In the genomic region with DNA sequence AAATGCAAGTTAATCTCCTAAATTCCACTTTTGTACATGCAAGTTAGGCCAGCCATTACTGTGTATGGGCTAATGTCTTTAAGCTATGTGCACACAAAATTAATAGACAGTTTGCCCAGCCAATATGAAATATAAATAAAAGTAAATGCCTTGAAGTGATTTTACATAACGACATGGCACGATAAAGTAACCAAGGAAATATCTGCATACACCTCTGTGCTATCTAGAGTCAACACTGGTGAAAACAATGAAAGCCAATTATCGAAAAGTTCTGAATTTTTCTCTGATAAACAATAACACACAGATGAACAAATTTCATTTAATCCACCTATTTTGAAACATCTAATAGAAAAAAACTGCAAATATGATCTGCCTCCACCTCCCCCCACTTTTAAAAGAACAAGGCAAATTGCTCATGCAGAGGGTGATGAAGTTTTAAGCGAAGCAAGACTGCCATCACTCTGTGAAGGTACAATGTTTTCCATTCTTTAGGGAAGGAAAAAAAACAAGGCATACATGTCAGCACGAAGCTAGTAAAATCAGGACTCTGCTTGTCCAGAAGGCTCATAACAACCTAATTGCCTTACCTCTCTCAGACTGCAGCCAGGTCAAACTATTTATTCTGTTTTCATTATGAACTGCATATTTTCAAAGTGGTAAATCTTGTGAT, we compare ENCODE assay signal across 20 cellular contexts.
A peak's percentile ranks its signal among the peaks of the same experiment; 100 is the strongest.
DNase-seq lines count a peak whose midpoint lies in the region; ATAC-seq and TF ChIP-seq lines count a peak whose summit lies in the region.
"Had no signal": no experiment of that assay in that cellular context is flagged by ENCODE, and none has a peak within 500 bp of the region (broad histone marks: within the 10 kb centered on the region; RNA-seq: fewer than 3 reads in every experiment).

No MANE protein-coding gene starts in this region.

- ATAC-seq in left colon (peak; percentile 82), HG03469 (IDR thresholded peaks at IDR 0.05; ENCODE audit: unreplicated experiment) (no peak)
- ATAC-seq: activated CD4-positive, CD25-positive, alpha-beta regulatory T cell treated with anti-CD3 and anti-CD28 coated beads, Interleukin-2, amount 50 U/mL, for 24 hours; activated CD8-positive, alpha-beta T cell treated with anti-CD3 and anti-CD28 coated beads, Interleukin-2, amount 10 ng/mL, durations not matched to agents 7 days and 5 days; stimulated activated naive B cell treated with anti-CD40 and anti-IgM and Interleukin-4, amounts not matched to agents 10 μg/mL and 1 μg/mL and 100 μg/mL, for 72 hours had no signal

- peaks cover 0 to 66% (median 35%) of the 10 kb centered on the region in 4 donors for H3K4me1 ChIP-seq in stomach
- H3K4me1 ChIP-seq: colonic mucosa, testis had no signal

- no peak for TF ChIP-seq EP300 in stomach (IDR thresholded peaks at IDR 0.05)

- H3K4me3 Mint-ChIP-seq in activated CD4-positive, alpha-beta T cell treated with anti-CD3 and anti-CD28 coated beads, Interleukin-2, amount 10 ng/mL, durations not matched to agents 7 days and 5 days, result no peak overlapping the region
- H3K4me3 Mint-ChIP-seq: activated CD8-positive, alpha-beta T cell treated with anti-CD3 and anti-CD28 coated beads, Interleukin-2, amount 10 ng/mL, durations not matched to agents 7 days and 5 days; CD4-positive, alpha-beta memory T cell; IgD-negative memory B cell; stimulated activated naive B cell treated with anti-CD40 and anti-IgM and Interleukin-4, amounts not matched to agents 10 μg/mL and 1 μg/mL and 100 μg/mL, for 72 hours had no signal

- no peaks in the 10 kb centered on the region for H3K27me3 Mint-ChIP-seq in activated CD4-positive, alpha-beta T cell treated with anti-CD3 and anti-CD28 coated beads, Interleukin-2, amount 10 ng/mL, durations not matched to agents 7 days and 5 days

- TF ChIP-seq CTCF in LNCAP (IDR thresholded peaks at IDR 0.05), result peak; percentile 38; the same call in 1 of the 2 replicates
- TF ChIP-seq CTCF in dorsolateral prefrontal cortex (IDR thresholded peaks at IDR 0.05 in 54 of 56, conservative IDR thresholded peaks at IDR 0.05 in 2 of 56; ENCODE audit: low read depth in 1 of 56, partially characterized antibody in 56 of 56), result peak in 36 of 56 donors; percentile 10 to 61 (median 28)
- peak in 2 of 7 experiments; percentile 13 to 49 for TF ChIP-seq CTCF in stomach (IDR thresholded peaks at IDR 0.05)

- H3K4me3 ChIP-seq in dorsolateral prefrontal cortex, result no peak overlapping the region
- H3K4me3 ChIP-seq in stomach, result no peak overlapping the region
- H3K4me3 ChIP-seq: colonic mucosa, MG63, skin epidermis, testis had no signal

- H3K27me3 ChIP-seq in dorsolateral prefrontal cortex, result peaks cover 0 to 15% (median 0%) of the 10 kb centered on the region in 45 donors
- H3K27me3 ChIP-seq in stomach, result no peaks in the 10 kb centered on the region
- H3K27me3 ChIP-seq: brain microvascular endothelial cell, colonic mucosa, MG63, testis had no signal

- intact Hi-C loops in dorsolateral prefrontal cortex (cut with DNase I) (loop anchor here (2.0 to 5.0 kb wide), 2 partner anchors 33 to 198 kb away; no protein-coding TSS in a partner anchor), left colon (cut with DNase I, micrococcal nuclease) (no loop called here), stomach (cut with DNase I; ENCODE audit: low total_unique reads) (no loop called here)

- 29 to 36% (median 32%) methylated on average over 5 of the region's 5 CpGs for WGBS in stomach, 5 donors

- POLR2A ChIA-PET in activated CD4-positive, alpha-beta T cell treated with anti-CD3 and anti-CD28 coated beads, Interleukin-2, amount 10 ng/mL, durations not matched to agents 7 days and 5 days (lab: Charles Lee), result no interaction called here

- no peak for TF ChIP-seq POLR2A in stomach (IDR thresholded peaks at IDR 0.05)

- no peaks in the 10 kb centered on the region for H3K36me3 Mint-ChIP-seq in activated CD4-positive, alpha-beta T cell treated with anti-CD3 and anti-CD28 coated beads, Interleukin-2, amount 10 ng/mL, durations not matched to agents 7 days and 5 days (ENCODE audit: low read depth)
- H3K36me3 Mint-ChIP-seq: CD4-positive, alpha-beta memory T cell; IgD-negative memory B cell; stimulated activated naive B cell treated with anti-CD40 and anti-IgM and Interleukin-4, amounts not matched to agents 10 μg/mL and 1 μg/mL and 100 μg/mL, for 72 hours had no signal

- CTCF ChIA-PET in activated CD4-positive, alpha-beta T cell treated with anti-CD3 and anti-CD28 coated beads, Interleukin-2, amount 10 ng/mL, durations not matched to agents 7 days and 5 days (lab: Charles Lee), result no interaction called here

- DNase-seq in dorsolateral prefrontal cortex (no peak), left colon (no peak), stomach (no peak), DMS 273 treated with DMSO at 0.1 percent for 48 hours (lab: John Stamatoyannopoulos, UW) (no peak)
- no peak for DNase-seq in activated CD4-positive, alpha-beta T cell treated with anti-CD3 and anti-CD28 coated beads, Interleukin-2, amount 10 ng/mL, durations not matched to agents 7 days and 5 days
- DNase-seq: activated CD8-positive, alpha-beta T cell treated with anti-CD3 and anti-CD28 coated beads, Interleukin-2, amount 10 ng/mL, durations not matched to agents 7 days and 5 days; activated gamma-delta T cell; brain microvascular endothelial cell; CD4-positive, alpha-beta memory T cell; colonic mucosa; GF-D8; MG63; NCI-H2171 treated with DMSO at 0.1 percent for 48 hours; stimulated activated naive B cell treated with anti-CD40 and anti-IgM and Interleukin-4, amounts not matched to agents 10 μg/mL and 1 μg/mL and 100 μg/mL, for 72 hours; testis had no signal

- H3K27ac Mint-ChIP-seq in activated CD4-positive, alpha-beta T cell treated with anti-CD3 and anti-CD28 coated beads, Interleukin-2, amount 10 ng/mL, durations not matched to agents 7 days and 5 days, result no peak overlapping the region
- H3K27ac Mint-ChIP-seq: activated CD8-positive, alpha-beta T cell treated with anti-CD3 and anti-CD28 coated beads, Interleukin-2, amount 10 ng/mL, durations not matched to agents 7 days and 5 days; CD4-positive, alpha-beta memory T cell; IgD-negative memory B cell; stimulated activated naive B cell treated with anti-CD40 and anti-IgM and Interleukin-4, amounts not matched to agents 10 μg/mL and 1 μg/mL and 100 μg/mL, for 72 hours had no signal

- H3K27ac ChIP-seq in dorsolateral prefrontal cortex, result no peak overlapping the region
- H3K27ac ChIP-seq in stomach, result peak overlapping the region; percentile 63 to 82 (median 73)
- H3K27ac ChIP-seq: brain microvascular endothelial cell, colonic mucosa, skin epidermis, testis had no signal

- H3K9me3 ChIP-seq in stomach, result no peaks in the 10 kb centered on the region
- H3K9me3 ChIP-seq: colonic mucosa, MG63, testis had no signal

- no peaks in the 10 kb centered on the region for H3K4me1 Mint-ChIP-seq in activated CD4-positive, alpha-beta T cell treated with anti-CD3 and anti-CD28 coated beads, Interleukin-2, amount 10 ng/mL, durations not matched to agents 7 days and 5 days
- H3K4me1 Mint-ChIP-seq: CD4-positive, alpha-beta memory T cell; IgD-negative memory B cell had no signal

- no peaks in the 10 kb centered on the region for H3K9me3 Mint-ChIP-seq in activated CD4-positive, alpha-beta T cell treated with anti-CD3 and anti-CD28 coated beads, Interleukin-2, amount 10 ng/mL, durations not matched to agents 7 days and 5 days
- H3K9me3 Mint-ChIP-seq: stimulated activated naive B cell treated with anti-CD40 and anti-IgM and Interleukin-4, amounts not matched to agents 10 μg/mL and 1 μg/mL and 100 μg/mL, for 72 hours had no signal

- H3K36me3 ChIP-seq in stomach, result no peaks in the 10 kb centered on the region
- H3K36me3 ChIP-seq: brain microvascular endothelial cell, colonic mucosa, MG63 had no signal

Comparison
In these comparisons a context has a peak if more than half of its experiments do, and no peak if none do; other contexts are left out.
1. H3K27ac ChIP-seq: peak in stomach (5 of 5); none in dorsolateral prefrontal cortex (0 of 59).
2. intact Hi-C loops: an anchor here in dorsolateral prefrontal cortex (2.0 to 5.0 kb wide); none called in left colon and stomach.